8 cellular contexts compared by ENCODE assay signal in the genomic region with DNA sequence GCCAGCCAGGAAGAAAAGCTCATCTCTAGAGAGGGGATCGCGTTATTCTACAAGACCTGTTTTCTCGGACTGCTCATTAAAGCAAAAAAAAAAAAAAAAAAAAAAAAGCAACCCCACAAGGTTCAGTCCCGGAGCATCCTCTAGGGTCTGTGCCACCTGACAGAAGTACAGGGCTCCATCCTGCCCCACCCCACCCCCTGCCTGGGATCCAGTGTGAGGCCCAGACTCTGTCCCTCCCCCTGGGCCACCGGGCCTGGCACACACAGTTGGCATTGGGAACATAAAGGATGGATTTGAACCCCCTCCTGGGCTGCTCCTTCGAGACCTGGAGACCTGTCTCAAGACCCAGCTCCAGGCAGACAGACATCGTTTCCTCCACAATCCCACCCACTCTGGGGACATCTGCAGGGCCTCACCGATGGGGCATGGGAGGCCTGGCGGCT. TPM values are rescaled to one million over a fixed set of nuclear protein-coding genes. Genes with fewer than 3 reads are reported as not detected.
DNase-seq lines count a peak whose midpoint lies in the region; ATAC-seq and TF ChIP-seq lines count a peak whose summit lies in the region.

No MANE protein-coding gene starts in this region.

- H3K9me3 ChIP-seq in colonic mucosa, result no peaks in the 10 kb centered on the region

- peak overlapping the region; percentile 53 for H3K27ac ChIP-seq in colonic mucosa

- intact Hi-C loops in colonic mucosa (cut with DNase I), result no loop called here

- DNase-seq in NCI-H748 treated with DMSO at 0.1 percent for 48 hours (lab: John Stamatoyannopoulos, UW) (peak; percentile 36), colonic mucosa (no peak), naive B cell (no peak), HCEC 1CT (no peak), H4 (ENCODE audit: low spot score) (no peak)
- DNase-seq in stimulated activated CD4-positive, alpha-beta T cell treated with anti-CD3 and anti-CD28 coated beads, Interleukin-12 subunit alpha, Interleukin-12 subunit beta, amount 100 ng/mL, for 4 hours, result no peak

- H3K4me3 ChIP-seq in colonic mucosa, result peak overlapping the region; percentile 82

- peak overlapping the region; percentile 27 to 86 for H3K9ac ChIP-seq in colonic mucosa (ENCODE audit: low read depth in 2 of 2, low read length in 2 of 2)

- peak overlapping the region; percentile 95 to 100 (median 98) for H3K27ac Mint-ChIP-seq in naive B cell

- ATAC-seq in GM19035 (IDR thresholded peaks at IDR 0.05; ENCODE audit: unreplicated experiment) (peak; percentile 2), naive B cell (ENCODE audit: low read depth in 2 of 2) (peak; percentile 3), GM18867 (IDR thresholded peaks at IDR 0.05; ENCODE audit: unreplicated experiment) (no peak)

- H3K4me1 ChIP-seq in colonic mucosa, result peaks cover 3% of the 10 kb centered on the region

- TF ChIP-seq CTCF in colonic mucosa (IDR thresholded peaks at IDR 0.05), result no peak

- peaks cover 39 to 73% (median 61%) of the 10 kb centered on the region in 3 donors for H3K4me1 Mint-ChIP-seq in naive B cell

- H3K27me3 Mint-ChIP-seq in naive B cell, result no peaks in the 10 kb centered on the region

- peak overlapping the region; percentile 88 to 99 (median 96) for H3K4me3 Mint-ChIP-seq in naive B cell

- no peaks in the 10 kb centered on the region for H3K27me3 ChIP-seq in colonic mucosa

- H3K36me3 Mint-ChIP-seq in naive B cell, result peaks cover 0 to 7% of the 10 kb centered on the region in 2 donors

- peaks cover 0 to 4% (median 0%) of the 10 kb centered on the region in 7 donors for H3K9me3 Mint-ChIP-seq in naive B cell

- no peaks in the 10 kb centered on the region for H3K36me3 ChIP-seq in colonic mucosa

RNA-seq across cellular contexts. Expression of a gene that starts 0.7 kb away (rescaled TPM):
- 1 to 10 TPM; 3.3 to 5.5 TPM for total RNA-seq in colonic mucosa
- 100 to 1,000 TPM; 236 to 340 (median 260) TPM for polyA plus RNA-seq in naive B cell (ENCODE audit: low read depth in 6 of 6)
- 35.9 and 37.3 TPM in 2 replicates for total RNA-seq in H4 (2014; rRNA removed; shearing (Covaris generic))

RNA-seq across cellular contexts. Expression of a gene that starts 30.6 kb away (rescaled TPM):
- total RNA-seq in colonic mucosa, result 10 to 100 TPM in 1 of 2 donors, 1 to 10 TPM in 1; 9.7 to 14.1 TPM
- polyA plus RNA-seq in naive B cell (ENCODE audit: low read depth in 6 of 6), result 10 to 100 TPM; 12.4 to 23.5 (median 19.0) TPM
- 45.7 and 52.7 TPM in 2 replicates for total RNA-seq in H4 (2014; rRNA removed; shearing (Covaris generic))

RNA-seq across cellular contexts. Expression of a gene that starts 30.7 kb away (rescaled TPM):
- 10 to 100 TPM; 11.4 to 19.6 TPM for total RNA-seq in colonic mucosa
- 10 to 100 TPM in 5 of 6 donors, 1 to 10 TPM in 1; 6.9 to 22.1 (median 17.3) TPM for polyA plus RNA-seq in naive B cell (ENCODE audit: low read depth in 6 of 6)
- 30.6 and 42.1 TPM in 2 replicates for total RNA-seq in H4 (2014; rRNA removed; shearing (Covaris generic))

RNA-seq across cellular contexts. Expression of a gene that starts 37.9 kb away (rescaled TPM):
- total RNA-seq in colonic mucosa, result 10 to 100 TPM; 15.1 to 19.4 TPM
- polyA plus RNA-seq in naive B cell (ENCODE audit: low read depth in 6 of 6), result 10 to 100 TPM; 13.1 to 28.6 (median 17.4) TPM
- 20.9 and 24.5 TPM in 2 replicates for total RNA-seq in H4 (2014; rRNA removed; shearing (Covaris generic))

RNA-seq across cellular contexts. Expression of a gene that starts 44.7 kb away (rescaled TPM):
- total RNA-seq in colonic mucosa, result 10 to 100 TPM; 43.0 to 49.2 TPM
- 100 to 1,000 TPM in 3 of 6 donors, 10 to 100 TPM in 3; 65.4 to 149 (median 107) TPM for polyA plus RNA-seq in naive B cell (ENCODE audit: low read depth in 6 of 6)
- 42.0 and 53.2 TPM in 2 replicates for total RNA-seq in H4 (2014; rRNA removed; shearing (Covaris generic))
